9 cellular contexts compared by ENCODE assay signal in the genomic region with DNA sequence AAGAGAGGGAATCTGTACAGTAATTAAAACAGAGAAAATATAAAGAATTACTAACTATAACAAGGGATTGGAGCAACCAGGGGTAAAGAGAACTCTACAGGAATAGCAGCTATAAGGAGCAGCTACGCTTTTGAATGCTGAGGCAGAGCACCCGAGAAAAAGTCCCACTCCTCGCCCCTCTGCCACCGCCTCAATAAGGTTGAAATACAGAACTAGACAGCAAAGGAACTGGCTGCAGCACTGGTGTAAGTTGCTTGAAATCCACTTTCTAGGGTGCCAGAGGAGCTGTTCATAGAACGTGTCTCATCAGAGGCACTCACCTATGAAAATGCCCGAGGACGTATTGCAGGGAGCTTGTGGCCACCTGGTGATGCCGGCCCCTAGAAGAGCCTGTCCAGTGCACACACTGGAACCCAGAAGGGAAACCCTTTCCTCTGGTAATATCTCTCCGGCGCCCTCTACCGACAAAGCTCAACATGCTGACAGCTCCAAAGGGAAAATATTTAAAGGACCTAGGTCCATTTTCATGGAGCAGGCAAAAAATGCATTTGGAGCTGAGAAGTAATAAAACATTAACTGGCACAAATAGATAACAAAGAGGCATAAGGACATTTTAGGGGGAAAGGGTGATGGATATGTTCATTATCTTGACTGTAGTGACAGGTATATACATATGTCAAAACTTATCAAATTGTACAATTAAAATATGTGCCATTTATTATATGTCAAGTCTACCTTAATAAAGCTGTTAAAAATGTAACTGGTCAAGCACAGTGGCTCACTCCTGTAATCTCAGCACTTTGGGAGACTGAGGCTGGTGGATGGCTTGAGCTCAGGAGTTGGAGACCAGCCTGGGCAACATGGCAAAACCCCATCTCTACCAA.
DNase-seq lines count a peak whose midpoint lies in the region; ATAC-seq and TF ChIP-seq lines count a peak whose summit lies in the region.
"Had no signal": no experiment of that assay in that cellular context is flagged by ENCODE, and none has a peak within 500 bp of the region (broad histone marks: within the 10 kb centered on the region; RNA-seq: fewer than 3 reads in every experiment).

No MANE protein-coding gene starts in this region.

- no peak overlapping the region for H3K4me2 ChIP-seq in OCI-LY1 (ENCODE audit: low read length)
- H3K4me2 ChIP-seq in hepatocyte = no peak overlapping the region

- H3K9me2 ChIP-seq in OCI-LY1 (ENCODE audit: low read depth, low read length) = no peaks in the 10 kb centered on the region
- H3K9me2 ChIP-seq in hepatocyte (replicated peaks; ENCODE audit: insufficient read depth) = no peaks in the 10 kb centered on the region

- intact Hi-C loops in adrenal gland (cut with DNase I) = no loop called here

- H3K4me3 ChIP-seq in OCI-LY1 (ENCODE audit: low read depth, low read length, poor library complexity, severe bottlenecking) (no peak overlapping the region), adrenal gland (no peak overlapping the region), hepatocyte (no peak overlapping the region)

- H3K9me3 ChIP-seq in OCI-LY1 (ENCODE audit: low read length) (no peaks in the 10 kb centered on the region), adrenal gland (replicated peaks in 1 of 3) (no peaks in the 10 kb centered on the region), hepatocyte (ENCODE audit: low read depth) (no peaks in the 10 kb centered on the region)

- TF ChIP-seq CTCF in OCI-LY1 (IDR thresholded peaks at IDR 0.05; ENCODE audit: low read length) (peak; percentile 72), adrenal gland (IDR thresholded peaks at IDR 0.05) (peak; percentile 43 to 63 (median 54)), hepatocyte (IDR thresholded peaks at IDR 0.05; ENCODE audit: poor library complexity) (peak; percentile 69)

- no peak overlapping the region for H2AFZ ChIP-seq in OCI-LY1 (ENCODE audit: low read length)
- no peak overlapping the region for H2AFZ ChIP-seq in hepatocyte

- peak in 12 of 14 donors; percentile 1 to 75 (median 53) for DNase-seq in C1 segment of cervical spinal cord (lab: John Stamatoyannopoulos, UW)
- DNase-seq in adrenal gland = peak; percentile 64 to 86 (median 82)
- DNase-seq in hepatocyte (ENCODE audit: low spot score) = peak; percentile 85
- peak; percentile 52 for DNase-seq in smooth muscle cell of the brain vasculature (ENCODE audit: low read depth, low spot score)
- DNase-seq in GM19240 (ENCODE audit: insufficient read length, low spot score) = no peak

- H3K36me3 ChIP-seq in OCI-LY1 (ENCODE audit: insufficient read depth, low read length) = no peaks in the 10 kb centered on the region
- no peaks in the 10 kb centered on the region for H3K36me3 ChIP-seq in adrenal gland (replicated peaks in 1 of 2)
- H3K36me3 ChIP-seq in hepatocyte (replicated peaks; ENCODE audit: insufficient read depth, low read depth) = no peaks in the 10 kb centered on the region

- WGBS in adrenal gland, 4 donors = 41 to 80% (median 45%) methylated on average over 4 to 11 of the region's 11 CpGs
- WGBS in hepatocyte (ENCODE audit: low lambda C conversion rate, missing lambda C conversion rate) = 43% methylated on average over 11 of the region's 11 CpGs

- no peaks in the 10 kb centered on the region for H3K4me1 ChIP-seq in OCI-LY1 (ENCODE audit: insufficient read depth, low read length, severe bottlenecking)
- H3K4me1 ChIP-seq in adrenal gland (replicated peaks in 1 of 2) = no peaks in the 10 kb centered on the region
- H3K4me1 ChIP-seq in hepatocyte (ENCODE audit: insufficient read depth) = no peaks in the 10 kb centered on the region

- H3K79me2 ChIP-seq in OCI-LY1 (ENCODE audit: insufficient read depth, low read length) (no peaks in the 10 kb centered on the region), hepatocyte (no peaks in the 10 kb centered on the region)

- no peak for TF ChIP-seq POLR2A in GM18505 (IDR thresholded peaks at IDR 0.05; ENCODE audit: borderline replicate concordance, extremely low read depth, insufficient read depth, insufficient read length)
- TF ChIP-seq POLR2A in adrenal gland (IDR thresholded peaks at IDR 0.05) = no peak

- H4K20me1 ChIP-seq in OCI-LY1 (ENCODE audit: insufficient read depth, low read length) (no peaks in the 10 kb centered on the region), hepatocyte (ENCODE audit: insufficient read depth, poor library complexity, severe bottlenecking) (no peaks in the 10 kb centered on the region)

- H3F3A ChIP-seq in OCI-LY1 (ENCODE audit: insufficient read depth, low read length) = no peaks in the 10 kb centered on the region; the same call in 1 of the 2 replicates

- H3K27me3 ChIP-seq in OCI-LY1 (ENCODE audit: insufficient read depth, low read length) = no peaks in the 10 kb centered on the region
- no peaks in the 10 kb centered on the region for H3K27me3 ChIP-seq in adrenal gland
- no peaks in the 10 kb centered on the region for H3K27me3 ChIP-seq in hepatocyte

- no peak overlapping the region for H3K9ac ChIP-seq in OCI-LY1 (ENCODE audit: low read length)

- H3K27ac ChIP-seq in OCI-LY1 (ENCODE audit: low read depth, low read length, poor library complexity, severe bottlenecking) (no peak overlapping the region), adrenal gland (no peak overlapping the region), hepatocyte (no peak overlapping the region)

- peak; percentile 70 for ATAC-seq in GM18505 (IDR thresholded peaks at IDR 0.05; ENCODE audit: unreplicated experiment)
- ATAC-seq in HG03432 (IDR thresholded peaks at IDR 0.05; ENCODE audit: unreplicated experiment) = peak; percentile 84
- ATAC-seq: naive thymus-derived CD8-positive, alpha-beta T cell had no signal
